In genomic region chr2:31414601-31415241, GRCh38 we compare ENCODE assay signal across 14 cellular contexts. TPM values are rescaled to one million over a fixed set of nuclear protein-coding genes. Genes with fewer than 3 reads are reported as not detected.
DNase-seq lines count a peak whose midpoint lies in the region; ATAC-seq and TF ChIP-seq lines count a peak whose summit lies in the region.
"Had no signal": no experiment of that assay in that cellular context is flagged by ENCODE, and none has a peak within 500 bp of the region (broad histone marks: within the 10 kb centered on the region; RNA-seq: fewer than 3 reads in every experiment).

Gene XDH (minus strand): TSS chr2:31414742. CDS start chr2:31414666, 76 bp downstream.

- BruUV-seq in MCF 10A (replicated peaks; lab: Mats Ljungman, UMichigan): no TSS peak

- no peak within 1 kb of the TSS for H3K27ac Mint-ChIP-seq in MCF 10A (ENCODE audit: low read depth, unreplicated experiment)
- H3K27ac Mint-ChIP-seq in activated CD4-positive, alpha-beta memory T cell treated with anti-CD3 and anti-CD28 coated beads for 36 hours: no peak within 1 kb of the TSS

- H3K36me3 Mint-ChIP-seq in MCF 10A (ENCODE audit: insufficient read depth, unreplicated experiment): no peaks in the 10 kb centered on the region
- H3K36me3 Mint-ChIP-seq in activated CD4-positive, alpha-beta memory T cell treated with anti-CD3 and anti-CD28 coated beads for 36 hours: peaks cover 2% of the 10 kb centered on the region
- H3K36me3 Mint-ChIP-seq: CD4-positive, CD25-positive, alpha-beta regulatory T cell had no signal

- H3K4me1 Mint-ChIP-seq in MCF 10A (ENCODE audit: insufficient read depth, unreplicated experiment): peaks cover 41% of the 10 kb centered on the region
- H3K4me1 Mint-ChIP-seq in activated CD4-positive, alpha-beta memory T cell treated with anti-CD3 and anti-CD28 coated beads for 36 hours (ENCODE audit: low read depth): peaks cover 21% of the 10 kb centered on the region

- no peaks in the 10 kb centered on the region for H3K27me3 Mint-ChIP-seq in MCF 10A (ENCODE audit: insufficient read depth, unreplicated experiment)
- H3K27me3 Mint-ChIP-seq in activated CD4-positive, alpha-beta memory T cell treated with anti-CD3 and anti-CD28 coated beads for 36 hours: peaks cover 2% of the 10 kb centered on the region

- H3K4me3 ChIP-seq in mucosa of descending colon: no peak within 1 kb of the TSS

- peaks cover 4% of the 10 kb centered on the region for H3K9me3 ChIP-seq in mucosa of descending colon
- H3K9me3 ChIP-seq: vagina had no signal

- POLR2A ChIA-PET in MCF 10A (lab: Yijun Ruan, JAX): interaction anchor here (0.6 to 5.2 kb wide), 15 partner anchors 10 to 529 kb away, joined by 3 to 36 read pairs (median 4); no protein-coding TSS in a partner anchor
- POLR2A ChIA-PET in activated CD4-positive, alpha-beta memory T cell treated with anti-CD3 and anti-CD28 coated beads for 36 hours (lab: Charles Lee): no interaction called here

- H3K4me3 Mint-ChIP-seq in MCF 10A (ENCODE audit: unreplicated experiment): peak within 1 kb of the TSS; percentile 61
- no peak within 1 kb of the TSS for H3K4me3 Mint-ChIP-seq in activated CD4-positive, alpha-beta memory T cell treated with anti-CD3 and anti-CD28 coated beads for 36 hours

- peaks cover 11% of the 10 kb centered on the region for H3K9me3 Mint-ChIP-seq in MCF 10A (ENCODE audit: unreplicated experiment)
- peaks cover 13% of the 10 kb centered on the region for H3K9me3 Mint-ChIP-seq in activated CD4-positive, alpha-beta memory T cell treated with anti-CD3 and anti-CD28 coated beads for 36 hours

- H3K4me1 ChIP-seq in mucosa of descending colon (ENCODE audit: low read depth): peaks cover 6% of the 10 kb centered on the region
- H3K4me1 ChIP-seq: vagina had no signal

- no peak for TF ChIP-seq CTCF in MCF 10A (IDR thresholded peaks at IDR 0.05; ENCODE audit: unreplicated experiment)
- no peak for TF ChIP-seq CTCF in mucosa of descending colon (IDR thresholded peaks at IDR 0.05)

- intact Hi-C loops in MCF 10A (cut with micrococcal nuclease) (loop anchor here (1.0 to 5.0 kb wide), 7 partner anchors 30 to 723 kb away; partner anchors contain the start of gene SPAST), mucosa of descending colon (cut with DNase I, micrococcal nuclease) (no loop called here)
- intact Hi-C loops in activated CD4-positive, alpha-beta memory T cell treated with anti-CD3 and anti-CD28 coated beads for 36 hours (cut with micrococcal nuclease): loop anchor here (2.0 kb wide), 1 partner anchor 110 kb away; no protein-coding TSS in a partner anchor

- H3K36me3 ChIP-seq in mucosa of descending colon (ENCODE audit: low read depth): no peaks in the 10 kb centered on the region
- H3K36me3 ChIP-seq: vagina had no signal

- DNase-seq in EH (ENCODE audit: low read depth): peak; percentile 31
- peak; percentile 72 for DNase-seq in NCI-H2029 treated with DMSO at 0.1 percent for 48 hours (lab: John Stamatoyannopoulos, UW)
- DNase-seq in MCF 10A (ENCODE audit: unreplicated experiment): peak; percentile 88
- peak; percentile 47 to 72 (median 57) for DNase-seq in mucosa of descending colon
- DNase-seq in activated CD4-positive, alpha-beta memory T cell treated with anti-CD3 and anti-CD28 coated beads for 36 hours: no peak
- DNase-seq in NCI-H146 (lab: John Stamatoyannopoulos, UW): no peak
- DNase-seq: activated CD8-positive, alpha-beta memory T cell treated with anti-CD3 and anti-CD28 coated beads, Interleukin-2, amount 50 U/mL, for 4 hours; NCI-H1092 had no signal

- peak; percentile 95 for ATAC-seq in mucosa of descending colon
- no peak for ATAC-seq in GM19397 (IDR thresholded peaks at IDR 0.05; ENCODE audit: unreplicated experiment)
- ATAC-seq in GM21825 (IDR thresholded peaks at IDR 0.05; ENCODE audit: unreplicated experiment): no peak
- ATAC-seq: sciatic nerve had no signal

- CTCF ChIA-PET in MCF 10A (lab: Yijun Ruan, JAX): interaction anchor here (0.7 to 4.6 kb wide), 14 partner anchors 10 to 414 kb away, joined by 3 to 46 read pairs (median 4); no protein-coding TSS in a partner anchor
- CTCF ChIA-PET in activated CD4-positive, alpha-beta memory T cell treated with anti-CD3 and anti-CD28 coated beads for 36 hours (lab: Charles Lee): interaction anchor here (1.4 kb wide), 1 partner anchor 16 kb away, joined by 3 read pairs; no protein-coding TSS in a partner anchor

RNA-seq across cellular contexts. Expression of gene XDH, which starts in this region (rescaled TPM):
- total RNA-seq in MCF 10A (2022): 29.3 and 47.5 TPM in 2 replicates
- 10 to 100 TPM; 18.4 to 75.4 (median 40.7) TPM for total RNA-seq in mucosa of descending colon
- not detected for total RNA-seq in activated CD4-positive, alpha-beta memory T cell treated with anti-CD3 and anti-CD28 coated beads for 36 hours
- total RNA-seq: CD4-positive, CD25-positive, alpha-beta regulatory T cell; mononuclear cell had no signal

Comparison
In these comparisons a context has a peak if more than half of its experiments do, and no peak if none do; other contexts are left out.
1. RNA of gene XDH (total RNA-seq): 29.3 to 47.5 TPM in MCF 10A and 18.4 to 75.4 TPM in mucosa of descending colon; not detected in activated CD4-positive, alpha-beta memory T cell treated with anti-CD3 and anti-CD28 coated beads for 36 hours; every median in the first group is over 10 times any median in the second.
2. DNase-seq: peak in EH (single experiment), NCI-H2029 treated with DMSO at 0.1 percent for 48 hours (single experiment), MCF 10A (single experiment) and mucosa of descending colon (3 of 3); none in activated CD4-positive, alpha-beta memory T cell treated with anti-CD3 and anti-CD28 coated beads for 36 hours (single experiment) and NCI-H146 (single experiment).
3. intact Hi-C loops: an anchor here in MCF 10A (1.0 to 5.0 kb wide) and activated CD4-positive, alpha-beta memory T cell treated with anti-CD3 and anti-CD28 coated beads for 36 hours (2.0 kb wide); none called in mucosa of descending colon.